18 cellular contexts compared by ENCODE assay signal in genomic region chr20:43837856-43838702, GRCh38.
DNase-seq lines count a peak whose midpoint lies in the region; ATAC-seq and TF ChIP-seq lines count a peak whose summit lies in the region.
"Had no signal": no experiment of that assay in that cellular context is flagged by ENCODE, and none has a peak within 500 bp of the region (broad histone marks: within the 10 kb centered on the region; RNA-seq: fewer than 3 reads in every experiment).

No MANE protein-coding gene starts in this region.

- H3K4me3 ChIP-seq in RWPE2 (ENCODE audit: severe bottlenecking): no peak overlapping the region
- H3K4me3 ChIP-seq in sigmoid colon: no peak overlapping the region
- H3K4me3 ChIP-seq: MG63, PC-9 had no signal

- H3K9me3 Mint-ChIP-seq in activated naive CD8-positive, alpha-beta T cell treated with anti-CD3 and anti-CD28 coated beads, Interleukin-2, amount 10 ng/mL, durations not matched to agents 7 days and 5 days: no peaks in the 10 kb centered on the region
- H3K9me3 Mint-ChIP-seq in activated naive CD8-positive, alpha-beta T cell treated with anti-CD3 and anti-CD28 coated beads, Interleukin-2, amount 50 U/mL, for 24 hours: no peaks in the 10 kb centered on the region
- peaks cover 2% of the 10 kb centered on the region for H3K9me3 Mint-ChIP-seq in glutamatergic neuron (ENCODE audit: unreplicated experiment)
- no peaks in the 10 kb centered on the region for H3K9me3 Mint-ChIP-seq in effector memory CD8-positive, alpha-beta T cell

- H3K4me3 Mint-ChIP-seq in activated naive CD8-positive, alpha-beta T cell treated with anti-CD3 and anti-CD28 coated beads, Interleukin-2, amount 10 ng/mL, durations not matched to agents 7 days and 5 days: no peak overlapping the region
- no peak overlapping the region for H3K4me3 Mint-ChIP-seq in activated naive CD8-positive, alpha-beta T cell treated with anti-CD3 and anti-CD28 coated beads, Interleukin-2, amount 50 U/mL, for 24 hours
- H3K4me3 Mint-ChIP-seq in glutamatergic neuron (ENCODE audit: unreplicated experiment): no peak overlapping the region
- peak overlapping the region in 1 of 2 donors; percentile 55 for H3K4me3 Mint-ChIP-seq in effector memory CD8-positive, alpha-beta T cell

- POLR2A ChIA-PET in activated naive CD8-positive, alpha-beta T cell treated with anti-CD3 and anti-CD28 coated beads, Interleukin-2, amount 10 ng/mL, durations not matched to agents 7 days and 5 days (lab: Charles Lee): interaction anchor here (0.6 to 0.7 kb wide), 2 partner anchors 47 to 378 kb away, joined by 5 read pairs; no protein-coding TSS in a partner anchor

- WGBS in sigmoid colon, 2 donors: 83 to 89% methylated on average over 14 of the region's 14 CpGs

- H3K27me3 ChIP-seq in RWPE2 (ENCODE audit: insufficient read depth, poor library complexity, severe bottlenecking) (no peaks in the 10 kb centered on the region), sigmoid colon (no peaks in the 10 kb centered on the region)

- intact Hi-C loops in sigmoid colon (cut with DNase I): no loop called here

- no peaks in the 10 kb centered on the region for H3K36me3 Mint-ChIP-seq in activated naive CD8-positive, alpha-beta T cell treated with anti-CD3 and anti-CD28 coated beads, Interleukin-2, amount 10 ng/mL, durations not matched to agents 7 days and 5 days
- no peaks in the 10 kb centered on the region for H3K36me3 Mint-ChIP-seq in activated naive CD8-positive, alpha-beta T cell treated with anti-CD3 and anti-CD28 coated beads, Interleukin-2, amount 50 U/mL, for 24 hours (ENCODE audit: low read depth)
- H3K36me3 Mint-ChIP-seq in glutamatergic neuron (ENCODE audit: unreplicated experiment): no peaks in the 10 kb centered on the region
- no peaks in the 10 kb centered on the region for H3K36me3 Mint-ChIP-seq in effector memory CD8-positive, alpha-beta T cell (ENCODE audit: insufficient read depth)

- TF ChIP-seq POLR2A in sigmoid colon (IDR thresholded peaks at IDR 0.05): no peak

- no peak for ATAC-seq in activated naive CD8-positive, alpha-beta T cell treated with anti-CD3 and anti-CD28 coated beads, Interleukin-2, amount 10 ng/mL, durations not matched to agents 7 days and 5 days (ENCODE audit: low read depth)
- ATAC-seq in activated naive CD8-positive, alpha-beta T cell treated with anti-CD3 and anti-CD28 coated beads, Interleukin-2, amount 50 U/mL, for 24 hours: no peak
- ATAC-seq in RWPE2 (ENCODE audit: low read depth): no peak
- no peak for ATAC-seq in effector memory CD8-positive, alpha-beta T cell (replicated peaks)

- peaks cover 2% of the 10 kb centered on the region for H3K4me1 ChIP-seq in RWPE2 (ENCODE audit: insufficient read depth, poor library complexity, severe bottlenecking)
- no peaks in the 10 kb centered on the region for H3K4me1 ChIP-seq in sigmoid colon

- no peak for TF ChIP-seq EP300 in sigmoid colon (IDR thresholded peaks at IDR 0.05)

- H3K27ac Mint-ChIP-seq in activated naive CD8-positive, alpha-beta T cell treated with anti-CD3 and anti-CD28 coated beads, Interleukin-2, amount 10 ng/mL, durations not matched to agents 7 days and 5 days: peak overlapping the region; percentile 39
- H3K27ac Mint-ChIP-seq in activated naive CD8-positive, alpha-beta T cell treated with anti-CD3 and anti-CD28 coated beads, Interleukin-2, amount 50 U/mL, for 24 hours: no peak overlapping the region
- H3K27ac Mint-ChIP-seq in glutamatergic neuron (ENCODE audit: unreplicated experiment): peak overlapping the region; percentile 34
- peak overlapping the region in 1 of 2 donors; percentile 64 for H3K27ac Mint-ChIP-seq in effector memory CD8-positive, alpha-beta T cell

- TF ChIP-seq CTCF in RWPE2 (IDR thresholded peaks at IDR 0.05; ENCODE audit: poor library complexity, severe bottlenecking) (no peak), glutamatergic neuron (IDR thresholded peaks at IDR 0.05; ENCODE audit: partially characterized antibody, unreplicated experiment) (no peak), sigmoid colon (IDR thresholded peaks at IDR 0.05) (no peak)

- no peak for DNase-seq in activated naive CD8-positive, alpha-beta T cell treated with anti-CD3 and anti-CD28 coated beads, Interleukin-2, amount 10 ng/mL, durations not matched to agents 7 days and 5 days
- DNase-seq in activated naive CD8-positive, alpha-beta T cell treated with anti-CD3 and anti-CD28 coated beads, Interleukin-2, amount 50 U/mL, for 24 hours: no peak
- DNase-seq in RWPE2 (ENCODE audit: low spot score): peak; percentile 75
- no peak for DNase-seq in glutamatergic neuron
- DNase-seq in sigmoid colon: peak; percentile 44
- DNase-seq in effector memory CD8-positive, alpha-beta T cell: no peak
- no peak for DNase-seq in hypothalamus (lab: John Stamatoyannopoulos, UW)
- no peak for DNase-seq in SIG-M5 (lab: John Stamatoyannopoulos, UW)
- DNase-seq: GF-D8, Karpas-422, MG63, NCI-H1092, NCI-H146, NCI-H2107, NCI-H2227 treated with DMSO at 0.1 percent for 48 hours, NCI-H524, PC-9 had no signal

- H3K36me3 ChIP-seq in RWPE2 (ENCODE audit: low read depth): no peaks in the 10 kb centered on the region
- no peaks in the 10 kb centered on the region for H3K36me3 ChIP-seq in sigmoid colon
- H3K36me3 ChIP-seq: MG63 had no signal

- no peak overlapping the region for H3K27ac ChIP-seq in RWPE2 (ENCODE audit: poor library complexity, severe bottlenecking)
- H3K27ac ChIP-seq in sigmoid colon: no peak overlapping the region
- H3K27ac ChIP-seq: C4-2B, PC-9 had no signal

- H3K9me3 ChIP-seq in RWPE2 (ENCODE audit: severe bottlenecking) (no peaks in the 10 kb centered on the region), sigmoid colon (no peaks in the 10 kb centered on the region)
- H3K9me3 ChIP-seq: MG63 had no signal

- H3K4me1 Mint-ChIP-seq in activated naive CD8-positive, alpha-beta T cell treated with anti-CD3 and anti-CD28 coated beads, Interleukin-2, amount 10 ng/mL, durations not matched to agents 7 days and 5 days: peaks cover 33% of the 10 kb centered on the region
- H3K4me1 Mint-ChIP-seq in activated naive CD8-positive, alpha-beta T cell treated with anti-CD3 and anti-CD28 coated beads, Interleukin-2, amount 50 U/mL, for 24 hours: peaks cover 35% of the 10 kb centered on the region
- H3K4me1 Mint-ChIP-seq in glutamatergic neuron (ENCODE audit: low read depth, unreplicated experiment): no peaks in the 10 kb centered on the region
- peaks cover 27 to 38% of the 10 kb centered on the region in 2 donors for H3K4me1 Mint-ChIP-seq in effector memory CD8-positive, alpha-beta T cell (ENCODE audit: low read depth in 2 of 2)

- H3K27me3 Mint-ChIP-seq in activated naive CD8-positive, alpha-beta T cell treated with anti-CD3 and anti-CD28 coated beads, Interleukin-2, amount 10 ng/mL, durations not matched to agents 7 days and 5 days: peaks cover 2% of the 10 kb centered on the region
- H3K27me3 Mint-ChIP-seq in activated naive CD8-positive, alpha-beta T cell treated with anti-CD3 and anti-CD28 coated beads, Interleukin-2, amount 50 U/mL, for 24 hours: peaks cover 17% of the 10 kb centered on the region
- H3K27me3 Mint-ChIP-seq in glutamatergic neuron (ENCODE audit: unreplicated experiment): peaks cover 6% of the 10 kb centered on the region
- peaks cover 6 to 78% of the 10 kb centered on the region in 2 donors for H3K27me3 Mint-ChIP-seq in effector memory CD8-positive, alpha-beta T cell

Comparison
In these comparisons a context has a peak if more than half of its experiments do, and no peak if none do; other contexts are left out.
1. DNase-seq: peak in RWPE2 (single experiment) and sigmoid colon (single experiment); none in activated naive CD8-positive, alpha-beta T cell treated with anti-CD3 and anti-CD28 coated beads, Interleukin-2, amount 10 ng/mL, durations not matched to agents 7 days and 5 days (single experiment), activated naive CD8-positive, alpha-beta T cell treated with anti-CD3 and anti-CD28 coated beads, Interleukin-2, amount 50 U/mL, for 24 hours (single experiment), glutamatergic neuron (single experiment), effector memory CD8-positive, alpha-beta T cell (0 of 3), hypothalamus (0 of 51) and SIG-M5 (single experiment).